7 cellular contexts compared by ENCODE assay signal in genomic region chr11:46673713-46674462, GRCh38. TPM values are rescaled to one million over a fixed set of nuclear protein-coding genes. Genes with fewer than 3 reads are reported as not detected.
A peak's percentile ranks its signal among the peaks of the same experiment; 100 is the strongest.
DNase-seq lines count a peak whose midpoint lies in the region; ATAC-seq and TF ChIP-seq lines count a peak whose summit lies in the region.
"Had no signal": no experiment of that assay in that cellular context is flagged by ENCODE, and none has a peak within 500 bp of the region (broad histone marks: within the 10 kb centered on the region; RNA-seq: fewer than 3 reads in every experiment).

No MANE protein-coding gene starts in this region.

- H3K4me1 ChIP-seq in BLaER1 = peaks cover 92% of the 10 kb centered on the region

- no peak for DNase-seq in activated CD8-positive, alpha-beta T cell treated with anti-CD3 and anti-CD28 coated beads for 36 hours
- DNase-seq in mesothelial cell of epicardium (ENCODE audit: low spot score in 2 of 2, unreplicated experiment in 2 of 2) = no peak
- no peak for DNase-seq in AG20443 (ENCODE audit: low spot score)
- DNase-seq in activated gamma-delta T cell treated with Interleukin-2 at 50 U/mL for 16 hours = no peak
- no peak for DNase-seq in HUDEP-2 (lab: John Stamatoyannopoulos, UW; ENCODE audit: unreplicated experiment in 76 of 76)
- DNase-seq: Calu3 had no signal

- peaks cover 66% of the 10 kb centered on the region for H3K4me1 Mint-ChIP-seq in activated CD8-positive, alpha-beta T cell treated with anti-CD3 and anti-CD28 coated beads for 36 hours (ENCODE audit: low read depth)
- peaks cover 25% of the 10 kb centered on the region for H3K4me1 Mint-ChIP-seq in mesothelial cell of epicardium

- peak overlapping the region; percentile 98 for H3K4me2 ChIP-seq in BLaER1

- no peaks in the 10 kb centered on the region for H3K9me3 ChIP-seq in BLaER1

- peak overlapping the region; percentile 76 for H3K27ac Mint-ChIP-seq in activated CD8-positive, alpha-beta T cell treated with anti-CD3 and anti-CD28 coated beads for 36 hours
- peak overlapping the region; percentile 92 for H3K27ac Mint-ChIP-seq in mesothelial cell of epicardium

- H4K20me1 ChIP-seq in BLaER1 = no peaks in the 10 kb centered on the region

- no peak for TF ChIP-seq CTCF in activated CD8-positive, alpha-beta T cell treated with anti-CD3 and anti-CD28 coated beads for 36 hours (IDR thresholded peaks at IDR 0.05)
- no peak for TF ChIP-seq CTCF in mesothelial cell of epicardium (IDR thresholded peaks at IDR 0.05; ENCODE audit: unreplicated experiment)

- peak overlapping the region; percentile 94 for H3K27ac ChIP-seq in BLaER1

- H3K9ac ChIP-seq in BLaER1 = peak overlapping the region; percentile 72

- H3K9me3 Mint-ChIP-seq in activated CD8-positive, alpha-beta T cell treated with anti-CD3 and anti-CD28 coated beads for 36 hours = no peaks in the 10 kb centered on the region
- no peaks in the 10 kb centered on the region for H3K9me3 Mint-ChIP-seq in mesothelial cell of epicardium

- no peak overlapping the region for H3K4me3 Mint-ChIP-seq in activated CD8-positive, alpha-beta T cell treated with anti-CD3 and anti-CD28 coated beads for 36 hours
- no peak overlapping the region for H3K4me3 Mint-ChIP-seq in mesothelial cell of epicardium

- ATAC-seq in activated CD8-positive, alpha-beta T cell treated with anti-CD3 and anti-CD28 coated beads for 36 hours = no peak

- CTCF ChIA-PET in activated CD8-positive, alpha-beta T cell treated with anti-CD3 and anti-CD28 coated beads for 36 hours (lab: Charles Lee) = interaction anchor here (1.1 to 1.5 kb wide), 4 partner anchors 12 to 184 kb away, joined by 3 to 4 read pairs (median 4); no protein-coding TSS in a partner anchor

- H3K27me3 Mint-ChIP-seq in activated CD8-positive, alpha-beta T cell treated with anti-CD3 and anti-CD28 coated beads for 36 hours = no peaks in the 10 kb centered on the region
- H3K27me3 Mint-ChIP-seq in mesothelial cell of epicardium (ENCODE audit: low read depth) = no peaks in the 10 kb centered on the region

- H3K36me3 ChIP-seq in BLaER1 = peaks cover 37% of the 10 kb centered on the region

- peaks cover 22% of the 10 kb centered on the region for H3K36me3 Mint-ChIP-seq in activated CD8-positive, alpha-beta T cell treated with anti-CD3 and anti-CD28 coated beads for 36 hours (ENCODE audit: low read depth)
- H3K36me3 Mint-ChIP-seq in mesothelial cell of epicardium = peaks cover 22% of the 10 kb centered on the region

- H3K27me3 ChIP-seq in BLaER1 = no peaks in the 10 kb centered on the region

- intact Hi-C loops in activated CD8-positive, alpha-beta T cell treated with anti-CD3 and anti-CD28 coated beads for 36 hours (cut with micrococcal nuclease) = no loop called here

- POLR2A ChIA-PET in activated CD8-positive, alpha-beta T cell treated with anti-CD3 and anti-CD28 coated beads for 36 hours (lab: Charles Lee) = interaction anchor here (1.4 to 1.7 kb wide), 2 partner anchors 17 to 27 kb away, joined by 5 to 6 read pairs; partner anchors contain the start of genes ARHGAP1 and ZNF408

- peak overlapping the region; percentile 11; the same call in 1 of the 2 replicates for H3K4me3 ChIP-seq in BLaER1

RNA-seq across cellular contexts. Expression of gene ARHGAP1, which starts 26.5 kb away (rescaled TPM):
- 10 to 100 TPM; 32.7 to 34.5 TPM for total RNA-seq in activated CD8-positive, alpha-beta T cell treated with anti-CD3 and anti-CD28 coated beads for 36 hours
- total RNA-seq in mesothelial cell of epicardium = 48.3 to 49.4 TPM (median 48.7 TPM) in 3 replicates

RNA-seq across cellular contexts. Expression of gene ZNF408, which starts 26.9 kb away (rescaled TPM):
- 1 to 10 TPM; 9.2 to 9.7 TPM for total RNA-seq in activated CD8-positive, alpha-beta T cell treated with anti-CD3 and anti-CD28 coated beads for 36 hours
- 15.3 to 16.2 TPM (median 15.7 TPM) in 3 replicates for total RNA-seq in mesothelial cell of epicardium

RNA-seq across cellular contexts. Expression of gene F2, which starts 45.1 kb away (rescaled TPM):
- total RNA-seq in activated CD8-positive, alpha-beta T cell treated with anti-CD3 and anti-CD28 coated beads for 36 hours = not detected
- 0.18 TPM in 1 of 3 replicates, not detected in the others for total RNA-seq in mesothelial cell of epicardium
- total RNA-seq: Calu3 had no signal

RNA-seq across cellular contexts. Expression of gene ATG13, which starts 56.5 kb away (rescaled TPM):
- total RNA-seq in activated CD8-positive, alpha-beta T cell treated with anti-CD3 and anti-CD28 coated beads for 36 hours = 10 to 100 TPM; 53.4 to 61.2 TPM
- 67.4 to 68.4 TPM (median 67.8 TPM) in 3 replicates for total RNA-seq in mesothelial cell of epicardium

RNA-seq across cellular contexts. Expression of gene HARBI1, which starts 56.9 kb away (rescaled TPM):
- 1 to 10 TPM; 3.1 to 3.3 TPM for total RNA-seq in activated CD8-positive, alpha-beta T cell treated with anti-CD3 and anti-CD28 coated beads for 36 hours
- total RNA-seq in mesothelial cell of epicardium = 5.4 to 6.3 TPM (median 6.0 TPM) in 3 replicates
